In genomic region chr17:39737761-39738567, GRCh38 we compare ENCODE assay signal across 8 cellular contexts. TPM values are rescaled to one million over a fixed set of nuclear protein-coding genes. Genes with fewer than 3 reads are reported as not detected.
DNase-seq lines count a peak whose midpoint lies in the region; ATAC-seq and TF ChIP-seq lines count a peak whose summit lies in the region.

TSS of gene GRB7 (plus strand) at chr17:39737938. CDS start at chr17:39742302, 4,364 bp downstream.

- peak within 1 kb of the TSS in 5 of 8 donors; percentile 6 to 91 (median 52) for H3K27ac Mint-ChIP-seq in CD8-positive, alpha-beta memory T cell
- H3K27ac Mint-ChIP-seq in brain: no peak within 1 kb of the TSS

- peaks cover 15 to 26% of the 10 kb centered on the region in 2 donors for H3K27me3 Mint-ChIP-seq in CD8-positive, alpha-beta memory T cell
- H3K27me3 Mint-ChIP-seq in brain: peaks cover 87% of the 10 kb centered on the region

- H3K4me3 ChIP-seq in CD8-positive, alpha-beta memory T cell (ENCODE audit: low read length): no peak within 1 kb of the TSS

- H3K4me1 Mint-ChIP-seq in CD8-positive, alpha-beta memory T cell: peaks cover 4 to 6% (median 6%) of the 10 kb centered on the region in 3 donors
- peaks cover 22% of the 10 kb centered on the region for H3K4me1 Mint-ChIP-seq in brain

- CTCF ChIA-PET in CD8-positive, alpha-beta memory T cell (lab: Charles Lee): no interaction called here

- peak within 1 kb of the TSS; percentile 12 to 52 (median 43) for H3K4me3 Mint-ChIP-seq in CD8-positive, alpha-beta memory T cell
- H3K4me3 Mint-ChIP-seq in brain: peak within 1 kb of the TSS; percentile 60 to 86 (median 73)

- POLR2A ChIA-PET in CD8-positive, alpha-beta memory T cell (lab: Charles Lee): no interaction called here

- no peak for DNase-seq in CD8-positive, alpha-beta memory T cell
- DNase-seq in NCI-H187 (lab: John Stamatoyannopoulos, UW) (peak; percentile 53 to 60), left colon (peak; percentile 88 to 90), ureter (ENCODE audit: low spot score) (peak; percentile 74)

- ATAC-seq in left colon (peak; percentile 70), HG02571 (IDR thresholded peaks at IDR 0.05; ENCODE audit: unreplicated experiment) (no peak), GM19023 (IDR thresholded peaks at IDR 0.05; ENCODE audit: unreplicated experiment) (no peak), HG02981 (IDR thresholded peaks at IDR 0.05; ENCODE audit: unreplicated experiment) (no peak)

- no peaks in the 10 kb centered on the region for H3K36me3 Mint-ChIP-seq in CD8-positive, alpha-beta memory T cell
- H3K36me3 Mint-ChIP-seq in brain: no peaks in the 10 kb centered on the region

- TF ChIP-seq CTCF in brain (conservative IDR thresholded peaks at IDR 0.05): no peak

- no peaks in the 10 kb centered on the region for H3K9me3 ChIP-seq in CD8-positive, alpha-beta memory T cell (ENCODE audit: low read length)

- intact Hi-C loops in left colon (cut with DNase I, micrococcal nuclease): no loop called here

- H3K9me3 Mint-ChIP-seq in CD8-positive, alpha-beta memory T cell: no peaks in the 10 kb centered on the region
- H3K9me3 Mint-ChIP-seq in brain: peaks cover 0 to 6% (median 0%) of the 10 kb centered on the region in 5 experiments

- H3K27me3 ChIP-seq in CD8-positive, alpha-beta memory T cell (ENCODE audit: insufficient read depth, low read length, poor library complexity, severe bottlenecking): no peaks in the 10 kb centered on the region

- H3K36me3 ChIP-seq in CD8-positive, alpha-beta memory T cell (ENCODE audit: insufficient read depth, low read length): no peaks in the 10 kb centered on the region

- no peak within 1 kb of the TSS for H3K27ac ChIP-seq in CD8-positive, alpha-beta memory T cell (ENCODE audit: low read depth, low read length)

- H3K4me1 ChIP-seq in CD8-positive, alpha-beta memory T cell (ENCODE audit: insufficient read depth, low read length): no peaks in the 10 kb centered on the region

RNA-seq across cellular contexts. Expression of gene GRB7, which starts in this region (rescaled TPM):
- total RNA-seq in CD8-positive, alpha-beta memory T cell: not detected
- not detected for polyA plus RNA-seq in CD8-positive, alpha-beta memory T cell
- polyA plus RNA-seq in brain (ENCODE audit: insufficient read depth, low read depth, low replicate concordance): 27.3 TPM
- 10 to 100 TPM; 18.2 to 27.7 TPM for total RNA-seq in left colon
- total RNA-seq in ureter: 37.4 TPM

Comparison
In these comparisons a context has a peak if more than half of its experiments do, and no peak if none do; other contexts are left out.
1. RNA of gene GRB7 (total RNA-seq): 37.4 TPM in ureter (single experiment) and 18.2 to 27.7 TPM in left colon; not detected in CD8-positive, alpha-beta memory T cell; every median in the first group is over 10 times any median in the second.
2. RNA of gene GRB7 (polyA plus RNA-seq): 27.3 TPM in brain (single experiment); not detected in CD8-positive, alpha-beta memory T cell (single experiment); every median in the first group is over 10 times any median in the second.
3. DNase-seq: peak in NCI-H187 (2 of 2), left colon (2 of 2) and ureter (single experiment); none in CD8-positive, alpha-beta memory T cell (0 of 5).
4. H3K27ac Mint-ChIP-seq: peak in CD8-positive, alpha-beta memory T cell (5 of 8); none in brain (0 of 5).